Comparison of ENCODE assay signal across 36 cellular contexts in genomic region chr2:150085478-150085877, GRCh38.
"Had no signal": no experiment of that assay in that cellular context is flagged by ENCODE, and none has a peak within 500 bp of the region (broad histone marks: within the 10 kb centered on the region; RNA-seq: fewer than 3 reads in every experiment).

No MANE protein-coding gene starts in this region.

- H3K36me3 ChIP-seq: MG63 had no signal

- H3K4me3 ChIP-seq: MG63 had no signal

- H3K27me3 ChIP-seq: MG63 had no signal

- DNase-seq: Karpas-422, Kasumi-1, MG63, MM.1S, MV-4-11, NCI-H1048, NCI-H1092, NCI-H1092 treated with DMSO at 0.1 percent for 48 hours, NCI-H1105, NCI-H1105 treated with DMSO at 0.1 percent for 48 hours, NCI-H1417, NCI-H1417 treated with DMSO at 0.1 percent for 48 hours, NCI-H1436, NCI-H1436 treated with DMSO at 0.1 percent for 48 hours, NCI-H146, NCI-H1694, NCI-H1694 treated with DMSO at 0.1 percent for 48 hours, NCI-H187, NCI-H187 treated with DMSO at 0.1 percent for 48 hours, NCI-H1930, NCI-H2029, NCI-H2029 treated with DMSO at 0.1 percent for 48 hours, NCI-H2081, NCI-H2081 treated with DMSO at 0.1 percent for 48 hours, NCI-H2107, NCI-H2171, NCI-H2171 treated with DMSO at 0.1 percent for 48 hours, NCI-H2227 treated with DMSO at 0.1 percent for 48 hours, NCI-H226, NCI-H345, NCI-H446, NCI-H446 treated with DMSO at 0.1 percent for 48 hours, NCI-H510A, NCI-H510A treated with DMSO at 0.1 percent for 48 hours, NCI-H524, NCI-H524 treated with DMSO at 0.1 percent for 48 hours had no signal
